ENCODE assay signal across 9 cellular contexts in genomic region chr1:157136133-157136532, GRCh38. TPM values are rescaled to one million over a fixed set of nuclear protein-coding genes. Genes with fewer than 3 reads are reported as not detected.
A peak's percentile ranks its signal among the peaks of the same experiment; 100 is the strongest.
DNase-seq lines count a peak whose midpoint lies in the region; ATAC-seq and TF ChIP-seq lines count a peak whose summit lies in the region.
"Had no signal": no experiment of that assay in that cellular context is flagged by ENCODE, and none has a peak within 500 bp of the region (broad histone marks: within the 10 kb centered on the region; RNA-seq: fewer than 3 reads in every experiment).

No MANE protein-coding gene starts in this region.

- peaks cover 44% of the 10 kb centered on the region for H3K79me2 ChIP-seq in ACC112 (ENCODE audit: control insufficient read depth, insufficient read depth, low read length, unreplicated experiment)
- H3K79me2 ChIP-seq in GM23338 (replicated peaks; ENCODE audit: insufficient read depth), result peaks cover 23% of the 10 kb centered on the region

- H3K23ac ChIP-seq in mesenchymal stem cell (ENCODE audit: low read length in 2 of 2), result no peak overlapping the region

- H3K36me3 ChIP-seq in ACC112 (ENCODE audit: insufficient read depth, low read length) (peaks cover 35% of the 10 kb centered on the region), GM23338 (ENCODE audit: insufficient read depth) (peaks cover 41% of the 10 kb centered on the region), mesenchymal stem cell (ENCODE audit: control insufficient read depth in 1 of 2, insufficient read depth in 2 of 2, low read depth in 1 of 2, low read length in 2 of 2) (peaks cover 13 to 51% of the 10 kb centered on the region in 2 experiments)

- H4K20me1 ChIP-seq in GM23338 (replicated peaks; ENCODE audit: insufficient read depth), result peaks cover 27% of the 10 kb centered on the region

- 84% methylated on average over 4 of the region's 4 CpGs for WGBS in mesenchymal stem cell

- peaks cover 53% of the 10 kb centered on the region for H3K36me3 Mint-ChIP-seq in GM23338 (ENCODE audit: low read depth)
- H3K36me3 Mint-ChIP-seq in activated naive CD4-positive, alpha-beta T cell treated with anti-CD3 and anti-CD28 coated beads, Interleukin-2, amount 50 U/mL, for 24 hours, result peaks cover 22% of the 10 kb centered on the region

- no peak overlapping the region for H3K27ac Mint-ChIP-seq in GM23338
- peak overlapping the region; percentile 59 for H3K27ac Mint-ChIP-seq in activated naive CD4-positive, alpha-beta T cell treated with anti-CD3 and anti-CD28 coated beads, Interleukin-2, amount 50 U/mL, for 24 hours

- H3K4me1 ChIP-seq in ACC112 (ENCODE audit: control insufficient read depth, insufficient read depth, low read length, unreplicated experiment) (peaks cover 20% of the 10 kb centered on the region), GM23338 (ENCODE audit: insufficient read depth) (peaks cover 34% of the 10 kb centered on the region), mesenchymal stem cell (ENCODE audit: control insufficient read depth, insufficient read depth, low read depth, low read length) (peaks cover 2% of the 10 kb centered on the region)

- ATAC-seq in GM23338 (no peak), GM21515 (IDR thresholded peaks at IDR 0.05; ENCODE audit: unreplicated experiment) (no peak)
- ATAC-seq: Right ventricle myocardium inferior had no signal

- H3K14ac ChIP-seq in mesenchymal stem cell (ENCODE audit: low read length in 2 of 2), result no peak overlapping the region

- H2BK15ac ChIP-seq in mesenchymal stem cell (ENCODE audit: low read depth, poor library complexity, severe bottlenecking), result no peak overlapping the region

- peak; percentile 17 to 33; a peak in 1 of 4 replicates for TF ChIP-seq CTCF in GM23338 (conservative IDR thresholded peaks at IDR 0.05; ENCODE audit: low read depth in 2 of 2)

- peak overlapping the region; percentile 96 for H3K9ac ChIP-seq in mesenchymal stem cell (ENCODE audit: low read length)

- H4K8ac ChIP-seq in mesenchymal stem cell (ENCODE audit: low read length), result no peak overlapping the region

- H3K9me3 Mint-ChIP-seq in GM23338, result no peaks in the 10 kb centered on the region
- no peaks in the 10 kb centered on the region for H3K9me3 Mint-ChIP-seq in activated naive CD4-positive, alpha-beta T cell treated with anti-CD3 and anti-CD28 coated beads, Interleukin-2, amount 50 U/mL, for 24 hours

- peak overlapping the region; percentile 98 for H3K4me3 Mint-ChIP-seq in GM23338
- H3K4me3 Mint-ChIP-seq in activated naive CD4-positive, alpha-beta T cell treated with anti-CD3 and anti-CD28 coated beads, Interleukin-2, amount 50 U/mL, for 24 hours, result peak overlapping the region; percentile 98

- H2BK12ac ChIP-seq in mesenchymal stem cell (ENCODE audit: low read length in 2 of 2), result no peak overlapping the region

- H3K18ac ChIP-seq in mesenchymal stem cell (ENCODE audit: low read depth in 1 of 2, low read length in 2 of 2), result no peak overlapping the region

- DNase-seq in GM23338 (ENCODE audit: low spot score) (no peak), mesenchymal stem cell (no peak), NCI-H2081 treated with DMSO at 0.1 percent for 48 hours (lab: John Stamatoyannopoulos, UW) (no peak), D341Med (ENCODE audit: low spot score) (no peak), germinal center (ENCODE audit: low spot score) (no peak)

- H3F3A ChIP-seq in GM23338 (replicated peaks; ENCODE audit: low read depth), result peaks cover 5% of the 10 kb centered on the region; the same call in 1 of the 2 replicates

- H3K4ac ChIP-seq in mesenchymal stem cell (ENCODE audit: low read depth in 1 of 2, low read length in 2 of 2), result no peak overlapping the region

- H3K4me3 ChIP-seq in ACC112 (ENCODE audit: low read depth, low read length) (peak overlapping the region; percentile 98), GM23338 (peak overlapping the region; percentile 83), mesenchymal stem cell (ENCODE audit: insufficient read depth in 1 of 2, low read depth in 1 of 2, low read length in 2 of 2) (peak overlapping the region in 1 of 2 experiments; percentile 93)

- no peak overlapping the region for H2BK120ac ChIP-seq in mesenchymal stem cell (ENCODE audit: low read depth, low read length)

- H3K27me3 ChIP-seq in ACC112 (ENCODE audit: insufficient read depth, low read length) (no peaks in the 10 kb centered on the region), GM23338 (ENCODE audit: insufficient read depth) (no peaks in the 10 kb centered on the region), mesenchymal stem cell (ENCODE audit: control insufficient read depth in 1 of 2, insufficient read depth in 1 of 2, low read length in 2 of 2) (no peaks in the 10 kb centered on the region)

- H3K27me3 Mint-ChIP-seq in GM23338 (ENCODE audit: insufficient read depth, low read depth, poor library complexity), result peaks cover 10% of the 10 kb centered on the region
- no peaks in the 10 kb centered on the region for H3K27me3 Mint-ChIP-seq in activated naive CD4-positive, alpha-beta T cell treated with anti-CD3 and anti-CD28 coated beads, Interleukin-2, amount 50 U/mL, for 24 hours

- H3K79me1 ChIP-seq in mesenchymal stem cell (replicated peaks; ENCODE audit: low read length, poor library complexity, severe bottlenecking), result peaks cover 14% of the 10 kb centered on the region

- H2BK5ac ChIP-seq in mesenchymal stem cell (ENCODE audit: low read depth, low read length, poor library complexity, severe bottlenecking), result no peak overlapping the region

- H4K91ac ChIP-seq in mesenchymal stem cell (ENCODE audit: low read length), result no peak overlapping the region

- peak overlapping the region; percentile 83; the same call in 1 of the 2 replicates for H3K4me2 ChIP-seq in GM23338
- H3K4me2 ChIP-seq in mesenchymal stem cell (ENCODE audit: low read length, poor library complexity, severe bottlenecking), result no peak overlapping the region

- no peaks in the 10 kb centered on the region for H3K9me3 ChIP-seq in mesenchymal stem cell (ENCODE audit: control insufficient read depth, low read length)

- H3K27ac ChIP-seq in ACC112 (ENCODE audit: low read depth, low read length), result 0 out of 2 replicates have a peak overlapping the region, but pooled peaks have one; percentile 82
- no peak overlapping the region for H3K27ac ChIP-seq in GM23338 (ENCODE audit: low read depth)
- H3K27ac ChIP-seq in mesenchymal stem cell (ENCODE audit: low read length, poor library complexity, severe bottlenecking), result no peak overlapping the region

- H3K9me2 ChIP-seq in GM23338 (ENCODE audit: insufficient read depth), result no peaks in the 10 kb centered on the region

- H2AFZ ChIP-seq in ACC112 (ENCODE audit: low read length, unreplicated experiment) (no peak overlapping the region), GM23338 (no peak overlapping the region), mesenchymal stem cell (ENCODE audit: low read depth, low read length) (no peak overlapping the region)

- H3K4me1 Mint-ChIP-seq in GM23338, result peaks cover 40% of the 10 kb centered on the region
- peaks cover 90% of the 10 kb centered on the region for H3K4me1 Mint-ChIP-seq in activated naive CD4-positive, alpha-beta T cell treated with anti-CD3 and anti-CD28 coated beads, Interleukin-2, amount 50 U/mL, for 24 hours

- no peak overlapping the region for H2AK5ac ChIP-seq in mesenchymal stem cell (ENCODE audit: low read length, severe bottlenecking)

TF ChIP-seq in GM23338, 12 proteins besides CTCF, POLR2A, EP300 and RAD21 (continues in another document):
- TF ChIP-seq POLR2AphosphoS5 (IDR thresholded peaks at IDR 0.05; ENCODE audit: low read depth), result no peak
- no peak for TF ChIP-seq NANOG (IDR thresholded peaks at IDR 0.05; ENCODE audit: borderline replicate concordance)
- no peak for TF ChIP-seq REST (IDR thresholded peaks at IDR 0.05; ENCODE audit: unreplicated experiment)
- TF ChIP-seq JUNB (IDR thresholded peaks at IDR 0.05; ENCODE audit: unreplicated experiment), result no peak

RNA-seq across cellular contexts. Expression of gene ETV3, which starts 2.1 kb away (rescaled TPM):
- total RNA-seq in GM23338 (2014; rRNA removed; shearing (Covaris generic)), result 11.9 and 19.6 TPM in 2 replicates
- polyA plus RNA-seq in GM23338 (2016; fragmentation: Nextera tagmentation; extraction: Ambion mirVana), result 7.6 and 8.1 TPM in 2 replicates
- 9.1 TPM for polyA plus RNA-seq in mesenchymal stem cell (2013, experiment 1 of 2)
- polyA plus RNA-seq in mesenchymal stem cell (2013, experiment 2 of 2), result 8.6 TPM

RNA-seq across cellular contexts. Expression of gene ETV3L, which starts 36.5 kb away (rescaled TPM):
- not detected in 2 replicates for total RNA-seq in GM23338 (2014; rRNA removed; shearing (Covaris generic))
- not detected in 2 replicates for polyA plus RNA-seq in GM23338 (2016; fragmentation: Nextera tagmentation; extraction: Ambion mirVana)
- not detected for polyA plus RNA-seq in mesenchymal stem cell (2013, experiment 1 of 2)
- not detected for polyA plus RNA-seq in mesenchymal stem cell (2013, experiment 2 of 2)
- total RNA-seq: Right ventricle myocardium inferior had no signal
